ENCODE assay signal across 20 cellular contexts in the genomic region with DNA sequence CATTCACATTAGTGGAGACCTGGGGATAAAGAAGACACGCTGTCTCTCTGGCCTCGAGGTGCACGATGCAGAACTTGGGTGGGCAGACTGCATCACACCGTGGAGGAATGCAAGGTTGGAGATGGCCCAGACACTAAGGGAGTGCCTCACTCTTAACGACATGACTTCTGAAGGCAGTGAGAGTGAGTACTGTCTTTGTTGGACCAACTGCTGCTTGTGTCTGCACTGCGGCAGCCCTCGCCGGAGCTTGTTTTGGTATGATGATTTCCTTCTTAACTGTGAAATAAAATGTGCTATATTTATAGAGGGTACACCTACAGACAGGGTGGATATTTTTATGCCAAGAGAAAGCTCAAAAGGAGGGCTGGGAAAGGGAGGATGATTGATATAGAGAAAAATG.
"Had no signal": no experiment of that assay in that cellular context is flagged by ENCODE, and none has a peak within 500 bp of the region (broad histone marks: within the 10 kb centered on the region; RNA-seq: fewer than 3 reads in every experiment).

No MANE protein-coding gene starts in this region.

- H3K4me1 ChIP-seq: parathyroid adenoma, psoas muscle, transverse colon had no signal

- H3K9me3 ChIP-seq: heart left ventricle, psoas muscle, spleen, thoracic aorta, transverse colon had no signal

- DNase-seq: heart left ventricle; islet precursor cell; mammary epithelial cell; psoas muscle; retina; spleen; stimulated activated CD4-positive, alpha-beta T cell treated with anti-CD3 and anti-CD28 coated beads, Interleukin-15, amount 100 ng/mL, for 24 hours; stimulated activated CD4-positive, alpha-beta T cell treated with anti-CD3 and anti-CD28 coated beads, Interleukin-1b, Interleukin-23, amount 100 ng/mL, for 48 hours; stimulated activated CD4-positive, alpha-beta T cell treated with anti-CD3 and anti-CD28 coated beads, Interleukin-4, amount 100 ng/mL, for 24 hours; stimulated activated naive B cell treated with anti-CD40 and anti-IgM and Interleukin-4, amounts not matched to agents 10 μg/mL and 1 μg/mL and 100 μg/mL, for 72 hours; stimulated activated naive CD8-positive, alpha-beta T cell treated with anti-CD3 and anti-CD28 coated beads, Interleukin-15, amount 100 ng/mL, for 72 hours; substantia nigra; transverse colon had no signal

- H3K27ac Mint-ChIP-seq: dendritic cell treated with granulocyte-macrophage colony-stimulating factor and Interleukin-4, amounts not matched to agents 40 ng/mL and 50 ng/mL, for 4 days; nephron; stimulated activated naive B cell treated with anti-CD40 and anti-IgM and Interleukin-4, amounts not matched to agents 10 μg/mL and 1 μg/mL and 100 μg/mL, for 72 hours; stimulated activated naive CD8-positive, alpha-beta T cell treated with anti-CD3 and anti-CD28 coated beads, Interleukin-15, amount 100 ng/mL, for 72 hours had no signal

- H3K36me3 ChIP-seq: heart left ventricle, thoracic aorta, transverse colon had no signal

- H3K27ac ChIP-seq: heart left ventricle, parathyroid adenoma, psoas muscle, spleen, thoracic aorta, transverse colon had no signal

- H3K4me3 ChIP-seq: heart left ventricle, psoas muscle, spleen, thoracic aorta, transverse colon had no signal

- H3K27me3 ChIP-seq: heart left ventricle, spleen, transverse colon had no signal

- H3K9me3 Mint-ChIP-seq: dendritic cell treated with granulocyte-macrophage colony-stimulating factor and Interleukin-4, amounts not matched to agents 40 ng/mL and 50 ng/mL, for 4 days; nephron; stimulated activated naive B cell treated with anti-CD40 and anti-IgM and Interleukin-4, amounts not matched to agents 10 μg/mL and 1 μg/mL and 100 μg/mL, for 72 hours; stimulated activated naive CD8-positive, alpha-beta T cell treated with anti-CD3 and anti-CD28 coated beads, Interleukin-15, amount 100 ng/mL, for 72 hours had no signal

- ATAC-seq: esophagus mucosa; heart left ventricle; left lobe of liver; psoas muscle; sciatic nerve; stimulated activated naive B cell treated with anti-CD40 and anti-IgM and Interleukin-4, amounts not matched to agents 10 μg/mL and 1 μg/mL and 100 μg/mL, for 72 hours had no signal

- H3K27me3 Mint-ChIP-seq: dendritic cell treated with granulocyte-macrophage colony-stimulating factor and Interleukin-4, amounts not matched to agents 40 ng/mL and 50 ng/mL, for 4 days; stimulated activated naive B cell treated with anti-CD40 and anti-IgM and Interleukin-4, amounts not matched to agents 10 μg/mL and 1 μg/mL and 100 μg/mL, for 72 hours; stimulated activated naive CD8-positive, alpha-beta T cell treated with anti-CD3 and anti-CD28 coated beads, Interleukin-15, amount 100 ng/mL, for 72 hours had no signal

- H3K4me3 Mint-ChIP-seq: dendritic cell treated with granulocyte-macrophage colony-stimulating factor and Interleukin-4, amounts not matched to agents 40 ng/mL and 50 ng/mL, for 4 days; nephron; stimulated activated naive B cell treated with anti-CD40 and anti-IgM and Interleukin-4, amounts not matched to agents 10 μg/mL and 1 μg/mL and 100 μg/mL, for 72 hours; stimulated activated naive CD8-positive, alpha-beta T cell treated with anti-CD3 and anti-CD28 coated beads, Interleukin-15, amount 100 ng/mL, for 72 hours had no signal

- H3K4me1 Mint-ChIP-seq: nephron; stimulated activated naive CD8-positive, alpha-beta T cell treated with anti-CD3 and anti-CD28 coated beads, Interleukin-15, amount 100 ng/mL, for 72 hours had no signal
